ENCODE assay signal across 31 cellular contexts in the genomic region with DNA sequence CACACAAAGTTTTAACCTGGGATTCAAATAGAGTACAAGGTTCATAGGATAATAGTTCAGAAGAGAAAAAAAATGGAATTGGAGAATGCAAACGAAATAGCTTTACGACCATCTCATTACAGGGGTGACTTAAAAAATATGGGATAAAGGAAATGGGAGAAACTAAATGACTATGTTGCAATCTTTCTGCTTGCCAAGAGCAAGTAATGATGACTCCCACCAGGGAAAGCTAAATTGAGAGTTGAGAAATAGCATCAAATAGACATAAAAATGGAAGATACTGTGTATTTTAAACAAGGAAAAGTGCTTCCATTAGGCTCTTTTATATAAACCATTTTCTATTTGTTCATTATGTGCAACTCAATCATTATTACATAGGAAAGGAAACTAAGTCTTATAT.
"Had no signal": no experiment of that assay in that cellular context is flagged by ENCODE, and none has a peak within 500 bp of the region (broad histone marks: within the 10 kb centered on the region; RNA-seq: fewer than 3 reads in every experiment).

No MANE protein-coding gene starts in this region.

- H3K4me1 ChIP-seq: Peyer's patch had no signal

- H3K27ac Mint-ChIP-seq: activated CD4-positive, alpha-beta T cell treated with anti-CD3 and anti-CD28 coated beads, Interleukin-2, amount 10 ng/mL, durations not matched to agents 24 days and 14 days; activated CD8-positive, alpha-beta T cell treated with anti-CD3 and anti-CD28 coated beads for 36 hours; activated naive CD4-positive, alpha-beta T cell treated with anti-CD3 and anti-CD28 coated beads for 36 hours; activated naive CD4-positive, alpha-beta T cell treated with anti-CD3 and anti-CD28 coated beads, Interleukin-2, amount 50 U/mL, for 72 hours; activated naive CD8-positive, alpha-beta T cell treated with anti-CD3 and anti-CD28 coated beads, Interleukin-2, amount 50 U/mL, for 24 hours; activated T-helper 2 cell treated with anti-CD3 and anti-CD28 coated beads, Interferon-gamma antibody, Interleukin-2, Interleukin-4, amounts not matched to agents 10 μg/mL and 5 μg/mL and 100 μg/mL, durations not matched to agents 14 hours and 24 hours and 36 hours had no signal

- H3K9me3 Mint-ChIP-seq: activated CD4-positive, alpha-beta T cell treated with anti-CD3 and anti-CD28 coated beads, Interleukin-2, amount 10 ng/mL, durations not matched to agents 24 days and 14 days; activated CD8-positive, alpha-beta T cell treated with anti-CD3 and anti-CD28 coated beads for 36 hours; activated naive CD4-positive, alpha-beta T cell treated with anti-CD3 and anti-CD28 coated beads for 36 hours; activated T-helper 2 cell treated with anti-CD3 and anti-CD28 coated beads, Interferon-gamma antibody, Interleukin-2, Interleukin-4, amounts not matched to agents 10 μg/mL and 5 μg/mL and 100 μg/mL, durations not matched to agents 14 hours and 24 hours and 36 hours had no signal

- H3K27me3 Mint-ChIP-seq: activated CD4-positive, alpha-beta T cell treated with anti-CD3 and anti-CD28 coated beads, Interleukin-2, amount 10 ng/mL, durations not matched to agents 24 days and 14 days; activated CD8-positive, alpha-beta T cell treated with anti-CD3 and anti-CD28 coated beads for 36 hours; activated naive CD8-positive, alpha-beta T cell treated with anti-CD3 and anti-CD28 coated beads, Interleukin-2, amount 50 U/mL, for 24 hours had no signal

- DNase-seq: activated CD4-positive, alpha-beta T cell treated with anti-CD3 and anti-CD28 coated beads, Interleukin-2, amount 10 ng/mL, durations not matched to agents 24 days and 14 days; activated CD4-positive, alpha-beta T cell treated with anti-CD3 and anti-CD28 coated beads, Interleukin-2, amount 50 U/mL, for 4 hours; activated CD8-positive, alpha-beta T cell treated with anti-CD3 and anti-CD28 coated beads for 36 hours; activated gamma-delta T cell treated with Interleukin-2 at 50 U/mL for 16 hours; activated naive CD4-positive, alpha-beta T cell treated with anti-CD3 and anti-CD28 coated beads for 36 hours; activated naive CD8-positive, alpha-beta T cell treated with anti-CD3 and anti-CD28 coated beads, Interleukin-2, amount 50 U/mL, for 24 hours; activated T-cell treated with anti-CD3 and anti-CD28 coated beads, Interleukin-2, amount 50 U/mL, for 1 hour; amniotic stem cell; aorta; brain microvascular endothelial cell; caudate nucleus; Kasumi-1; KG1; MM.1S; NCI-H1092 treated with DMSO at 0.1 percent for 48 hours; NCI-H1417; NCI-H146; NCI-H187; NCI-H2029 treated with DMSO at 0.1 percent for 48 hours; NCI-H2107; NCI-H2171; NCI-H510A; NCI-H526; NCI-H748 treated with DMSO at 0.1 percent for 48 hours; NK-92 treated with Interleukin-12 subunit alpha and Interleukin-12 subunit beta, amount 100 ng/mL, for 24 hours; PC-3; Peyer's patch; RPMI8226 had no signal

- H3K4me3 ChIP-seq: Peyer's patch had no signal

- H3K36me3 Mint-ChIP-seq: activated naive CD4-positive, alpha-beta T cell treated with anti-CD3 and anti-CD28 coated beads, Interleukin-2, amount 50 U/mL, for 72 hours had no signal

- H3K27me3 ChIP-seq: brain microvascular endothelial cell, Peyer's patch had no signal

- ATAC-seq: activated CD8-positive, alpha-beta T cell treated with anti-CD3 and anti-CD28 coated beads for 36 hours; activated naive CD4-positive, alpha-beta T cell treated with anti-CD3 and anti-CD28 coated beads, Interleukin-2, amount 50 U/mL, for 72 hours; activated naive CD8-positive, alpha-beta T cell treated with anti-CD3 and anti-CD28 coated beads, Interleukin-2, amount 50 U/mL, for 24 hours; HepG2; PC-3 had no signal

- H3K36me3 ChIP-seq: brain microvascular endothelial cell, Peyer's patch had no signal

- H3K4me1 Mint-ChIP-seq: activated CD4-positive, alpha-beta T cell treated with anti-CD3 and anti-CD28 coated beads, Interleukin-2, amount 10 ng/mL, durations not matched to agents 24 days and 14 days; activated naive CD8-positive, alpha-beta T cell treated with anti-CD3 and anti-CD28 coated beads, Interleukin-2, amount 50 U/mL, for 24 hours had no signal

- H3K27ac ChIP-seq: brain microvascular endothelial cell, Peyer's patch had no signal

- H3K4me3 Mint-ChIP-seq: activated CD4-positive, alpha-beta T cell treated with anti-CD3 and anti-CD28 coated beads, Interleukin-2, amount 10 ng/mL, durations not matched to agents 24 days and 14 days; activated CD8-positive, alpha-beta T cell treated with anti-CD3 and anti-CD28 coated beads for 36 hours; activated naive CD4-positive, alpha-beta T cell treated with anti-CD3 and anti-CD28 coated beads for 36 hours; activated naive CD8-positive, alpha-beta T cell treated with anti-CD3 and anti-CD28 coated beads, Interleukin-2, amount 50 U/mL, for 24 hours had no signal

- H3K9me3 ChIP-seq: Peyer's patch had no signal
